ENCODE assay signal across 23 cellular contexts in genomic region chr4:4876945-4877661, GRCh38. TPM values are rescaled to one million over a fixed set of nuclear protein-coding genes. Genes with fewer than 3 reads are reported as not detected.
A peak's percentile ranks its signal among the peaks of the same experiment; 100 is the strongest.
DNase-seq lines count a peak whose midpoint lies in the region; TF ChIP-seq lines count a peak whose summit lies in the region.
"Had no signal": no experiment of that assay in that cellular context is flagged by ENCODE, and none has a peak within 500 bp of the region (broad histone marks: within the 10 kb centered on the region; RNA-seq: fewer than 3 reads in every experiment).

No MANE protein-coding gene starts in this region.

- no peak overlapping the region for H3K27ac Mint-ChIP-seq in neural progenitor cell
- H3K27ac Mint-ChIP-seq: CD4-positive, alpha-beta memory T cell; CD4-positive, CD25-positive, alpha-beta regulatory T cell; CD8-positive, alpha-beta memory T cell had no signal

- H2AFZ ChIP-seq in neural progenitor cell (replicated peaks), result no peak overlapping the region

- H3K9me3 ChIP-seq in HEK293 (ENCODE audit: control insufficient read depth, insufficient read depth, low read depth, low read length) (no peaks in the 10 kb centered on the region), neural progenitor cell (ENCODE audit: low read depth) (no peaks in the 10 kb centered on the region)
- H3K9me3 ChIP-seq: BE2C, BLaER1 had no signal

- peak overlapping the region; percentile 42 for H3K4me3 Mint-ChIP-seq in neural progenitor cell
- H3K4me3 Mint-ChIP-seq: CD4-positive, alpha-beta memory T cell; CD4-positive, CD25-positive, alpha-beta regulatory T cell; CD8-positive, alpha-beta memory T cell had no signal

- H3K27me3 ChIP-seq in neural progenitor cell, result peaks cover 98% of the 10 kb centered on the region

- TF ChIP-seq CTCF in HEK293 (tag by site-specific recombination; IDR thresholded peaks at IDR 0.05) (no peak), neural progenitor cell (IDR thresholded peaks at IDR 0.05) (no peak)

- H3K4me1 ChIP-seq in HEK293 (ENCODE audit: control insufficient read depth, insufficient read depth, low read length) (no peaks in the 10 kb centered on the region), neural progenitor cell (peaks cover 7% of the 10 kb centered on the region)
- H3K4me1 ChIP-seq: BE2C had no signal

- H4K20me1 ChIP-seq in neural progenitor cell (ENCODE audit: low read depth), result peaks cover 14% of the 10 kb centered on the region

- TF ChIP-seq EP300 in Ishikawa (IDR thresholded peaks at IDR 0.05; ENCODE audit: borderline replicate concordance), result no peak

- H3K27ac ChIP-seq in HEK293 (ENCODE audit: extremely low read depth, low read depth, low read length) (no peak overlapping the region), neural progenitor cell (no peak overlapping the region)
- H3K27ac ChIP-seq: BLaER1 had no signal

- no peaks in the 10 kb centered on the region for H3K36me3 Mint-ChIP-seq in neural progenitor cell
- H3K36me3 Mint-ChIP-seq: CD14-positive monocyte; CD4-positive, alpha-beta memory T cell; CD4-positive, CD25-positive, alpha-beta regulatory T cell; CD8-positive, alpha-beta memory T cell had no signal

- H3K79me2 ChIP-seq in neural progenitor cell (ENCODE audit: low read depth), result no peaks in the 10 kb centered on the region

- no peak for TF ChIP-seq RAD21 in Ishikawa (IDR thresholded peaks at IDR 0.05; ENCODE audit: low read depth)

- no peak overlapping the region for H3K9ac ChIP-seq in neural progenitor cell
- H3K9ac ChIP-seq: BLaER1 had no signal

- CTCF ChIA-PET in HEK293 (lab: Yijun Ruan, JAX), result interaction anchor here (0.6 kb wide), 1 partner anchor 348 kb away, joined by 3 read pairs; no protein-coding TSS in a partner anchor

- H3K4me1 Mint-ChIP-seq in neural progenitor cell, result peaks cover 19% of the 10 kb centered on the region
- H3K4me1 Mint-ChIP-seq: CD14-positive monocyte; CD8-positive, alpha-beta memory T cell had no signal

- H3K4me2 ChIP-seq in neural progenitor cell, result no peak overlapping the region

- no peak overlapping the region for H3K4me3 ChIP-seq in HEK293 (ENCODE audit: low read depth, low read length)
- H3K4me3 ChIP-seq in neural progenitor cell, result no peak overlapping the region
- H3K4me3 ChIP-seq: BLaER1, GM12878 had no signal

- peaks cover 56% of the 10 kb centered on the region for H3K27me3 Mint-ChIP-seq in neural progenitor cell (ENCODE audit: insufficient read depth, low read depth)

- POLR2A ChIA-PET in HEK293 (lab: Yijun Ruan, JAX), result no interaction called here

- H3K36me3 ChIP-seq in HEK293 (ENCODE audit: control insufficient read depth in 2 of 2, insufficient read depth in 1 of 2, low read length in 2 of 2) (no peaks in the 10 kb centered on the region), neural progenitor cell (no peaks in the 10 kb centered on the region)
- H3K36me3 ChIP-seq: BE2C, BLaER1 had no signal

- no peaks in the 10 kb centered on the region for H3F3A ChIP-seq in neural progenitor cell (ENCODE audit: low read depth)

- H3K9me3 Mint-ChIP-seq in neural progenitor cell, result peaks cover 2% of the 10 kb centered on the region
- H3K9me3 Mint-ChIP-seq: CD4-positive, alpha-beta memory T cell had no signal

- DNase-seq in neural progenitor cell (ENCODE audit: low spot score) (no peak), MV-4-11 (lab: John Stamatoyannopoulos, UW) (no peak), GM19238 (ENCODE audit: insufficient read length, low spot score) (no peak)
- DNase-seq: 8988T; ACHN; BE2C; C1 segment of cervical spinal cord; CD4-positive, alpha-beta memory T cell; CD4-positive, CD25-positive, alpha-beta regulatory T cell; CD8-positive, alpha-beta memory T cell; COR-L47; DMS 273 treated with DMSO at 0.1 percent for 48 hours; DMS153; DMS53; DMS79; DND-41; EL; GDM1 had no signal

TF ChIP-seq in HEK293, 187 proteins besides CTCF, POLR2A, EP300 and RAD21:
- peak; percentile 84 for TF ChIP-seq ZNF623 (tag by site-specific recombination; IDR thresholded peaks at IDR 0.05)
- no peak for TF ChIP-seq ZNF148 (tag by site-specific recombination; IDR thresholded peaks at IDR 0.05; ENCODE audit: borderline replicate concordance)

TF ChIP-seq in Ishikawa, 13 proteins besides CTCF, POLR2A, EP300 and RAD21:
- TF ChIP-seq, protein P1, sequence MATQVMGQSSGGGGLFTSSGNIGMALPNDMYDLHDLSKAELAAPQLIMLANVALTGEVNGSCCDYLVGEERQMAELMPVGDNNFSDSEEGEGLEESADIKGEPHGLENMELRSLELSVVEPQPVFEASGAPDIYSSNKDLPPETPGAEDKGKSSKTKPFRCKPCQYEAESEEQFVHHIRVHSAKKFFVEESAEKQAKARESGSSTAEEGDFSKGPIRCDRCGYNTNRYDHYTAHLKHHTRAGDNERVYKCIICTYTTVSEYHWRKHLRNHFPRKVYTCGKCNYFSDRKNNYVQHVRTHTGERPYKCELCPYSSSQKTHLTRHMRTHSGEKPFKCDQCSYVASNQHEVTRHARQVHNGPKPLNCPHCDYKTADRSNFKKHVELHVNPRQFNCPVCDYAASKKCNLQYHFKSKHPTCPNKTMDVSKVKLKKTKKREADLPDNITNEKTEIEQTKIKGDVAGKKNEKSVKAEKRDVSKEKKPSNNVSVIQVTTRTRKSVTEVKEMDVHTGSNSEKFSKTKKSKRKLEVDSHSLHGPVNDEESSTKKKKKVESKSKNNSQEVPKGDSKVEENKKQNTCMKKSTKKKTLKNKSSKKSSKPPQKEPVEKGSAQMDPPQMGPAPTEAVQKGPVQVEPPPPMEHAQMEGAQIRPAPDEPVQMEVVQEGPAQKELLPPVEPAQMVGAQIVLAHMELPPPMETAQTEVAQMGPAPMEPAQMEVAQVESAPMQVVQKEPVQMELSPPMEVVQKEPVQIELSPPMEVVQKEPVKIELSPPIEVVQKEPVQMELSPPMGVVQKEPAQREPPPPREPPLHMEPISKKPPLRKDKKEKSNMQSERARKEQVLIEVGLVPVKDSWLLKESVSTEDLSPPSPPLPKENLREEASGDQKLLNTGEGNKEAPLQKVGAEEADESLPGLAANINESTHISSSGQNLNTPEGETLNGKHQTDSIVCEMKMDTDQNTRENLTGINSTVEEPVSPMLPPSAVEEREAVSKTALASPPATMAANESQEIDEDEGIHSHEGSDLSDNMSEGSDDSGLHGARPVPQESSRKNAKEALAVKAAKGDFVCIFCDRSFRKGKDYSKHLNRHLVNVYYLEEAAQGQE (IDR thresholded peaks at IDR 0.05; ENCODE audit: low read depth), result peak; percentile 24; the same call in 1 of the 2 replicates
- TF ChIP-seq TCF12 (IDR thresholded peaks at IDR 0.05; ENCODE audit: low read depth), result no peak
- no peak for TF ChIP-seq FOXM1 (IDR thresholded peaks at IDR 0.05; ENCODE audit: borderline replicate concordance, low read depth)

RNA-seq across cellular contexts. Expression of gene MSX1, which starts 17.6 kb away (rescaled TPM):
- 0.65 TPM in 1 of 2 replicates, not detected in the other for total RNA-seq in neural progenitor cell (ENCODE audit: low replicate concordance)
- total RNA-seq: CD4-positive, alpha-beta memory T cell had no signal
